In genomic region chr6:44219053-44219814, GRCh38 we compare ENCODE assay signal across 1 cellular context.
TF ChIP-seq lines count a peak whose summit lies in the region.

No MANE protein-coding gene starts in this region.

TF ChIP-seq in GM12878, 131 proteins besides CTCF, POLR2A, EP300 and RAD21 (continues in another document):
- TF ChIP-seq BHLHE40 (IDR thresholded peaks at IDR 0.05; ENCODE audit: borderline replicate concordance in 1 of 2, low read depth in 2 of 2, low read length in 1 of 2) (peak; percentile 81 to 94; a peak in 3 of 4 replicates), DPF2 (IDR thresholded peaks at IDR 0.05) (peak; percentile 75), NKRF (conservative IDR thresholded peaks at IDR 0.05) (peak; percentile 65), ZNF24 (IDR thresholded peaks at IDR 0.05) (0 out of 2 replicates have a peak, but pooled peaks have one; percentile 39), POLR2AphosphoS5 (IDR thresholded peaks at IDR 0.05; ENCODE audit: low read length) (peak; percentile 60; the same call in 1 of the 2 replicates), NBN (IDR thresholded peaks at IDR 0.05) (peak; percentile 74; the same call in 1 of the 2 replicates), GATAD2B (conservative IDR thresholded peaks at IDR 0.05; ENCODE audit: low read depth) (peak; percentile 87; the same call in 1 of the 2 replicates), JUNB (IDR thresholded peaks at IDR 0.05) (no peak), MEF2B (IDR thresholded peaks at IDR 0.05; ENCODE audit: partially characterized antibody, poor library complexity, severe bottlenecking) (peak; percentile 13), RBBP5 (conservative IDR thresholded peaks at IDR 0.05) (no peak), MAX (IDR thresholded peaks at IDR 0.05; ENCODE audit: low read depth, low read length) (peak; percentile 32; the same call in 1 of the 2 replicates), PAX5 (IDR thresholded peaks at IDR 0.05; ENCODE audit: borderline replicate concordance, low read depth, low read length) (0 out of 2 replicates have a peak, but pooled peaks have one; percentile 6), ASH2L (IDR thresholded peaks at IDR 0.05; ENCODE audit: borderline replicate concordance, low read depth) (no peak), IKZF2 (IDR thresholded peaks at IDR 0.05) (peak; percentile 75 to 80), IRF5 (IDR thresholded peaks at IDR 0.05; ENCODE audit: borderline replicate concordance) (no peak), EED (IDR thresholded peaks at IDR 0.05; ENCODE audit: low read depth) (peak; percentile 20; the same call in 1 of the 2 replicates), NR2F1 (conservative IDR thresholded peaks at IDR 0.05) (peak; percentile 64; the same call in 1 of the 2 replicates), CHD2 (IDR thresholded peaks at IDR 0.05; ENCODE audit: borderline replicate concordance, low read depth, low read length) (peak; percentile 76; the same call in 1 of the 2 replicates), MLLT1 (IDR thresholded peaks at IDR 0.05) (peak; percentile 55; the same call in 1 of the 2 replicates), ZSCAN29 (IDR thresholded peaks at IDR 0.05) (no peak), ZBED1 (IDR thresholded peaks at IDR 0.05; ENCODE audit: borderline replicate concordance) (0 out of 2 replicates have a peak, but pooled peaks have one; percentile 55), POU2F2 (IDR thresholded peaks at IDR 0.05; ENCODE audit: borderline replicate concordance, low read depth, low read length) (0 out of 3 replicates have a peak, but pooled peaks have one; percentile 16), JUND (IDR thresholded peaks at IDR 0.05; ENCODE audit: low read depth, low read length) (no peak), ZNF384 (IDR thresholded peaks at IDR 0.05; ENCODE audit: borderline replicate concordance, low read depth, low read length) (peak; percentile 54), TCF12 (IDR thresholded peaks at IDR 0.05; ENCODE audit: low read depth, low read length) (peak; percentile 82), IRF4 (IDR thresholded peaks at IDR 0.05; ENCODE audit: low read depth, low read length) (0 out of 2 replicates have a peak, but pooled peaks have one; percentile 12), TCF3 (IDR thresholded peaks at IDR 0.05; ENCODE audit: borderline replicate concordance, insufficient read depth, low read depth, low read length) (peak; percentile 86), BCL3 (IDR thresholded peaks at IDR 0.05; ENCODE audit: borderline replicate concordance, insufficient read depth, low read depth, low read length, poor library complexity, severe bottlenecking) (no peak), BACH1 (IDR thresholded peaks at IDR 0.05; ENCODE audit: borderline replicate concordance) (no peak; the same call in 1 of the 2 replicates), MXI1 (IDR thresholded peaks at IDR 0.05; ENCODE audit: low read depth, low read length) (peak; percentile 62), SIX5 (IDR thresholded peaks at IDR 0.05; ENCODE audit: low read depth, low read length, severe bottlenecking) (no peak), IKZF1 (conservative IDR thresholded peaks at IDR 0.05) (peak; percentile 85), LARP7 (IDR thresholded peaks at IDR 0.05) (peak; percentile 79; the same call in 1 of the 2 replicates)
- TF ChIP-seq, protein P1, sequence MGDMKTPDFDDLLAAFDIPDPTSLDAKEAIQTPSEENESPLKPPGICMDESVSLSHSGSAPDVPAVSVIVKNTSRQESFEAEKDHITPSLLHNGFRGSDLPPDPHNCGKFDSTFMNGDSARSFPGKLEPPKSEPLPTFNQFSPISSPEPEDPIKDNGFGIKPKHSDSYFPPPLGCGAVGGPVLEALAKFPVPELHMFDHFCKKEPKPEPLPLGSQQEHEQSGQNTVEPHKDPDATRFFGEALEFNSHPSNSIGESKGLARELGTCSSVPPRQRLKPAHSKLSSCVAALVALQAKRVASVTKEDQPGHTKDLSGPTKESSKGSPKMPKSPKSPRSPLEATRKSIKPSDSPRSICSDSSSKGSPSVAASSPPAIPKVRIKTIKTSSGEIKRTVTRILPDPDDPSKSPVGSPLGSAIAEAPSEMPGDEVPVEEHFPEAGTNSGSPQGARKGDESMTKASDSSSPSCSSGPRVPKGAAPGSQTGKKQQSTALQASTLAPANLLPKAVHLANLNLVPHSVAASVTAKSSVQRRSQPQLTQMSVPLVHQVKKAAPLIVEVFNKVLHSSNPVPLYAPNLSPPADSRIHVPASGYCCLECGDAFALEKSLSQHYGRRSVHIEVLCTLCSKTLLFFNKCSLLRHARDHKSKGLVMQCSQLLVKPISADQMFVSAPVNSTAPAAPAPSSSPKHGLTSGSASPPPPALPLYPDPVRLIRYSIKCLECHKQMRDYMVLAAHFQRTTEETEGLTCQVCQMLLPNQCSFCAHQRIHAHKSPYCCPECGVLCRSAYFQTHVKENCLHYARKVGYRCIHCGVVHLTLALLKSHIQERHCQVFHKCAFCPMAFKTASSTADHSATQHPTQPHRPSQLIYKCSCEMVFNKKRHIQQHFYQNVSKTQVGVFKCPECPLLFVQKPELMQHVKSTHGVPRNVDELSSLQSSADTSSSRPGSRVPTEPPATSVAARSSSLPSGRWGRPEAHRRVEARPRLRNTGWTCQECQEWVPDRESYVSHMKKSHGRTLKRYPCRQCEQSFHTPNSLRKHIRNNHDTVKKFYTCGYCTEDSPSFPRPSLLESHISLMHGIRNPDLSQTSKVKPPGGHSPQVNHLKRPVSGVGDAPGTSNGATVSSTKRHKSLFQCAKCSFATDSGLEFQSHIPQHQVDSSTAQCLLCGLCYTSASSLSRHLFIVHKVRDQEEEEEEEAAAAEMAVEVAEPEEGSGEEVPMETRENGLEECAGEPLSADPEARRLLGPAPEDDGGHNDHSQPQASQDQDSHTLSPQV (IDR thresholded peaks at IDR 0.05) = no peak
- TF ChIP-seq, protein P2, sequence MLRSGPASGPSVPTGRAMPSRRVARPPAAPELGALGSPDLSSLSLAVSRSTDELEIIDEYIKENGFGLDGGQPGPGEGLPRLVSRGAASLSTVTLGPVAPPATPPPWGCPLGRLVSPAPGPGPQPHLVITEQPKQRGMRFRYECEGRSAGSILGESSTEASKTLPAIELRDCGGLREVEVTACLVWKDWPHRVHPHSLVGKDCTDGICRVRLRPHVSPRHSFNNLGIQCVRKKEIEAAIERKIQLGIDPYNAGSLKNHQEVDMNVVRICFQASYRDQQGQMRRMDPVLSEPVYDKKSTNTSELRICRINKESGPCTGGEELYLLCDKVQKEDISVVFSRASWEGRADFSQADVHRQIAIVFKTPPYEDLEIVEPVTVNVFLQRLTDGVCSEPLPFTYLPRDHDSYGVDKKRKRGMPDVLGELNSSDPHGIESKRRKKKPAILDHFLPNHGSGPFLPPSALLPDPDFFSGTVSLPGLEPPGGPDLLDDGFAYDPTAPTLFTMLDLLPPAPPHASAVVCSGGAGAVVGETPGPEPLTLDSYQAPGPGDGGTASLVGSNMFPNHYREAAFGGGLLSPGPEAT (IDR thresholded peaks at IDR 0.05; ENCODE audit: low read depth) = peak; percentile 66; the same call in 1 of the 2 replicates
- TF ChIP-seq, protein P3, sequence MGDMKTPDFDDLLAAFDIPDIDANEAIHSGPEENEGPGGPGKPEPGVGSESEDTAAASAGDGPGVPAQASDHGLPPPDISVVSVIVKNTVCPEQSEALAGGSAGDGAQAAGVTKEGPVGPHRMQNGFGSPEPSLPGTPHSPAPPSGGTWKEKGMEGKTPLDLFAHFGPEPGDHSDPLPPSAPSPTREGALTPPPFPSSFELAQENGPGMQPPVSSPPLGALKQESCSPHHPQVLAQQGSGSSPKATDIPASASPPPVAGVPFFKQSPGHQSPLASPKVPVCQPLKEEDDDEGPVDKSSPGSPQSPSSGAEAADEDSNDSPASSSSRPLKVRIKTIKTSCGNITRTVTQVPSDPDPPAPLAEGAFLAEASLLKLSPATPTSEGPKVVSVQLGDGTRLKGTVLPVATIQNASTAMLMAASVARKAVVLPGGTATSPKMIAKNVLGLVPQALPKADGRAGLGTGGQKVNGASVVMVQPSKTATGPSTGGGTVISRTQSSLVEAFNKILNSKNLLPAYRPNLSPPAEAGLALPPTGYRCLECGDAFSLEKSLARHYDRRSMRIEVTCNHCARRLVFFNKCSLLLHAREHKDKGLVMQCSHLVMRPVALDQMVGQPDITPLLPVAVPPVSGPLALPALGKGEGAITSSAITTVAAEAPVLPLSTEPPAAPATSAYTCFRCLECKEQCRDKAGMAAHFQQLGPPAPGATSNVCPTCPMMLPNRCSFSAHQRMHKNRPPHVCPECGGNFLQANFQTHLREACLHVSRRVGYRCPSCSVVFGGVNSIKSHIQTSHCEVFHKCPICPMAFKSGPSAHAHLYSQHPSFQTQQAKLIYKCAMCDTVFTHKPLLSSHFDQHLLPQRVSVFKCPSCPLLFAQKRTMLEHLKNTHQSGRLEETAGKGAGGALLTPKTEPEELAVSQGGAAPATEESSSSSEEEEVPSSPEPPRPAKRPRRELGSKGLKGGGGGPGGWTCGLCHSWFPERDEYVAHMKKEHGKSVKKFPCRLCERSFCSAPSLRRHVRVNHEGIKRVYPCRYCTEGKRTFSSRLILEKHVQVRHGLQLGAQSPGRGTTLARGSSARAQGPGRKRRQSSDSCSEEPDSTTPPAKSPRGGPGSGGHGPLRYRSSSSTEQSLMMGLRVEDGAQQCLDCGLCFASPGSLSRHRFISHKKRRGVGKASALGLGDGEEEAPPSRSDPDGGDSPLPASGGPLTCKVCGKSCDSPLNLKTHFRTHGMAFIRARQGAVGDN (IDR thresholded peaks at IDR 0.05) = peak; percentile 85
